ENCODE assay signal across 28 cellular contexts in the genomic region with DNA sequence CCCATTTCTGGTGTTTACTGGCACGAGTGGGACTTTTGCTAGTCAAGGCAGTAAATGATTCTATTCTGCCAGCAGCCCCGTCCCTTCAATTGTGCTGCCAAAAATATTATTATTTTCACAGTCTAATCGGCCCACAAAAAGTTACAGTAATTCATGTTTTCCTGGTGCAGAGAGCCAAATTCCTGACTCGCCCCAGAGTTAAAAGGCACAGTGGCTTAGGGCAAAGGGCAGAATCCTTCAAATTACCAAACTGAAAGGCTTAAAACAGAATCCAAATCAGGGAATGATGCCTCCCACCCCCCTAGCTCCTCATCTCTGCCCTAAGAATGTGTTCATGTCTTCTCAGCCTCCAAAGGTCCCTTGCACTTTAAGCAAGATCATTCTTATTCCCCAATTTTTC.
"Had no signal": no experiment of that assay in that cellular context is flagged by ENCODE, and none has a peak within 500 bp of the region (broad histone marks: within the 10 kb centered on the region; RNA-seq: fewer than 3 reads in every experiment).

No MANE protein-coding gene starts in this region.

- H3K27ac ChIP-seq: ascending aorta, brain microvascular endothelial cell, esophagus muscularis mucosa, foreskin keratinocyte, gastrocnemius medialis had no signal

- H3K9me3 ChIP-seq: ascending aorta, esophagus muscularis mucosa, gastrocnemius medialis had no signal

- H3K27me3 ChIP-seq: ascending aorta, esophagus muscularis mucosa had no signal

- ATAC-seq: activated CD4-positive, alpha-beta T cell treated with anti-CD3 and anti-CD28 coated beads for 36 hours; activated CD8-positive, alpha-beta memory T cell treated with anti-CD3 and anti-CD28 coated beads, Interleukin-2, amount 10 ng/mL, durations not matched to agents 7 days and 5 days; activated CD8-positive, alpha-beta T cell treated with anti-CD3 and anti-CD28 coated beads, Interleukin-2, amount 10 ng/mL, durations not matched to agents 7 days and 5 days; activated naive CD8-positive, alpha-beta T cell treated with anti-CD3 and anti-CD28 coated beads, Interleukin-2, amount 50 U/mL, for 24 hours; effector memory CD8-positive, alpha-beta T cell; foreskin keratinocyte; gastrocnemius medialis had no signal

- H3K4me3 ChIP-seq: ascending aorta, esophagus muscularis mucosa, gastrocnemius medialis had no signal

- H3K36me3 ChIP-seq: ascending aorta, brain microvascular endothelial cell, esophagus muscularis mucosa, gastrocnemius medialis had no signal

- FAIRE-seq: bronchial epithelial cell, colon had no signal

- DNase-seq: activated CD4-positive, alpha-beta memory T cell treated with anti-CD3 and anti-CD28 coated beads for 36 hours; activated CD4-positive, alpha-beta T cell treated with anti-CD3 and anti-CD28 coated beads for 36 hours; activated CD4-positive, alpha-beta T cell treated with anti-CD3 and anti-CD28 coated beads, Interleukin-2, amount 10 ng/mL, durations not matched to agents 24 days and 14 days; activated CD4-positive, CD25-positive, alpha-beta regulatory T cell; activated CD4-positive, CD25-positive, alpha-beta regulatory T cell treated with anti-CD3 and anti-CD28 coated beads, Interleukin-2, amount 50 U/mL, for 72 hours; activated CD8-positive, alpha-beta memory T cell treated with anti-CD3 and anti-CD28 coated beads, Interleukin-2, amount 10 ng/mL, durations not matched to agents 7 days and 5 days; activated CD8-positive, alpha-beta memory T cell treated with anti-CD3 and anti-CD28 coated beads, Interleukin-2, amount 50 U/mL, for 4 hours; activated CD8-positive, alpha-beta T cell treated with anti-CD3 and anti-CD28 coated beads, Interleukin-2, amount 10 ng/mL, durations not matched to agents 7 days and 5 days; activated effector memory CD4-positive, alpha-beta T cell treated with anti-CD3 and anti-CD28 coated beads, Interleukin-2, amount 50 U/mL, for 16 hours; activated naive CD4-positive, alpha-beta T cell treated with anti-CD3 and anti-CD28 coated beads for 36 hours; activated naive CD8-positive, alpha-beta T cell treated with anti-CD3 and anti-CD28 coated beads for 36 hours; activated naive CD8-positive, alpha-beta T cell treated with anti-CD3 and anti-CD28 coated beads, Interleukin-2, amount 50 U/mL, for 24 hours; activated T-cell treated with anti-CD3 and anti-CD28 coated beads, Interleukin-2, amount 50 U/mL, for 1 hour; activated T-cell treated with anti-CD3 and anti-CD28 coated beads, Interleukin-2, amount 50 U/mL, for 48 hours; brain microvascular endothelial cell; cortex of kidney; dermis blood vessel endothelial cell; effector CD4-positive, alpha-beta T cell; effector memory CD8-positive, alpha-beta T cell; erythroblast; foreskin keratinocyte; gastrocnemius medialis; glutamatergic neuron; T-helper 2 cell had no signal

- H3K4me1 ChIP-seq: foreskin keratinocyte, gastrocnemius medialis had no signal
